In the genomic region with DNA sequence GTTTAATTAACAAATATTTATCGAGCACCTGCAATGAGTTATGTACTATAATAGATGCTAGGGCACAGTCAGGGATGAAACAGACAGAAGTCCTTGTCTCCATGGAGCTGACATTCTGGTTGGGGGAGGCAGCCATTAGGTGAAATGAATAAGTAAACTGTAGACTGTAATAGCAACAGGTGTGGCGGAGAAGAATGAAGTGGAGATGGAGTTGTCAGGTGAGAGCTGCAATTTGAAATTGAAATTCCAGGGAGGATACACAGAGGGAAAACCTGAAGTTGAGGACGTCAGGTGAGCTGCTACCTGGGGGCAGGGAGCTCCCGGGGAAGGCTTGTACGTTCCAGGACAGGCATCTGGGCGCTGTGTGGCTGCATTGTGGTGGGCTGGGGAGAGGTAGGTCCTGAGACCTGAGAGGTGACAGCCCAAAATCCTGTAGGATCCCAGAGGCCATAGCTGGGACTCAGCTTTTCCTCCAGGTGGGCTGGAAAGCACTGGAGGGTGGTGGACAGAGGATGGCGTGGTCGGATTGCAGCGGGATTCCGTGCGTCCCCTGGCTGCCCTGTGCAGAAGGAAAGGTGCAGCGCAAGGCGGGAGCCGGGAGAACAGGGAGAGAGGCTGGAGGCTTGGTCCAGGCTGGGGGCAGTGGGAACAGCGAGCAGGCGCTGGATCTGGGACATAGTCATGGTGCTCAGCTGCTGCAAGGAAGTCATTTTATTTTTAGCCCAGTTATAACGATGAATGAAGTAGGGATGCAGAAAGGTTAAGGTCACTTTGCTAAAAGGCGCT, we compare ENCODE assay signal across 2 cellular contexts.
TF ChIP-seq lines count a peak whose summit lies in the region.

No MANE protein-coding gene starts in this region.

TF ChIP-seq in GM23338, 12 proteins besides CTCF, POLR2A, EP300 and RAD21 (continues in another document):
- no peak for TF ChIP-seq EZH2 (IDR thresholded peaks at IDR 0.05; ENCODE audit: low read depth, unreplicated experiment)
- TF ChIP-seq POLR2AphosphoS5 (IDR thresholded peaks at IDR 0.05; ENCODE audit: low read depth), result no peak
- no peak for TF ChIP-seq STAT1 (IDR thresholded peaks at IDR 0.05; ENCODE audit: unreplicated experiment)
- TF ChIP-seq NANOG (IDR thresholded peaks at IDR 0.05; ENCODE audit: borderline replicate concordance), result no peak
- TF ChIP-seq, protein P1, sequence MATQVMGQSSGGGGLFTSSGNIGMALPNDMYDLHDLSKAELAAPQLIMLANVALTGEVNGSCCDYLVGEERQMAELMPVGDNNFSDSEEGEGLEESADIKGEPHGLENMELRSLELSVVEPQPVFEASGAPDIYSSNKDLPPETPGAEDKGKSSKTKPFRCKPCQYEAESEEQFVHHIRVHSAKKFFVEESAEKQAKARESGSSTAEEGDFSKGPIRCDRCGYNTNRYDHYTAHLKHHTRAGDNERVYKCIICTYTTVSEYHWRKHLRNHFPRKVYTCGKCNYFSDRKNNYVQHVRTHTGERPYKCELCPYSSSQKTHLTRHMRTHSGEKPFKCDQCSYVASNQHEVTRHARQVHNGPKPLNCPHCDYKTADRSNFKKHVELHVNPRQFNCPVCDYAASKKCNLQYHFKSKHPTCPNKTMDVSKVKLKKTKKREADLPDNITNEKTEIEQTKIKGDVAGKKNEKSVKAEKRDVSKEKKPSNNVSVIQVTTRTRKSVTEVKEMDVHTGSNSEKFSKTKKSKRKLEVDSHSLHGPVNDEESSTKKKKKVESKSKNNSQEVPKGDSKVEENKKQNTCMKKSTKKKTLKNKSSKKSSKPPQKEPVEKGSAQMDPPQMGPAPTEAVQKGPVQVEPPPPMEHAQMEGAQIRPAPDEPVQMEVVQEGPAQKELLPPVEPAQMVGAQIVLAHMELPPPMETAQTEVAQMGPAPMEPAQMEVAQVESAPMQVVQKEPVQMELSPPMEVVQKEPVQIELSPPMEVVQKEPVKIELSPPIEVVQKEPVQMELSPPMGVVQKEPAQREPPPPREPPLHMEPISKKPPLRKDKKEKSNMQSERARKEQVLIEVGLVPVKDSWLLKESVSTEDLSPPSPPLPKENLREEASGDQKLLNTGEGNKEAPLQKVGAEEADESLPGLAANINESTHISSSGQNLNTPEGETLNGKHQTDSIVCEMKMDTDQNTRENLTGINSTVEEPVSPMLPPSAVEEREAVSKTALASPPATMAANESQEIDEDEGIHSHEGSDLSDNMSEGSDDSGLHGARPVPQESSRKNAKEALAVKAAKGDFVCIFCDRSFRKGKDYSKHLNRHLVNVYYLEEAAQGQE (IDR thresholded peaks at IDR 0.05; ENCODE audit: unreplicated experiment), result no peak
- no peak for TF ChIP-seq ZNF331 (CRISPR knock-in tag; IDR thresholded peaks at IDR 0.05; ENCODE audit: low read depth)
- TF ChIP-seq JUNB (IDR thresholded peaks at IDR 0.05; ENCODE audit: unreplicated experiment), result no peak
- TF ChIP-seq, protein P2, sequence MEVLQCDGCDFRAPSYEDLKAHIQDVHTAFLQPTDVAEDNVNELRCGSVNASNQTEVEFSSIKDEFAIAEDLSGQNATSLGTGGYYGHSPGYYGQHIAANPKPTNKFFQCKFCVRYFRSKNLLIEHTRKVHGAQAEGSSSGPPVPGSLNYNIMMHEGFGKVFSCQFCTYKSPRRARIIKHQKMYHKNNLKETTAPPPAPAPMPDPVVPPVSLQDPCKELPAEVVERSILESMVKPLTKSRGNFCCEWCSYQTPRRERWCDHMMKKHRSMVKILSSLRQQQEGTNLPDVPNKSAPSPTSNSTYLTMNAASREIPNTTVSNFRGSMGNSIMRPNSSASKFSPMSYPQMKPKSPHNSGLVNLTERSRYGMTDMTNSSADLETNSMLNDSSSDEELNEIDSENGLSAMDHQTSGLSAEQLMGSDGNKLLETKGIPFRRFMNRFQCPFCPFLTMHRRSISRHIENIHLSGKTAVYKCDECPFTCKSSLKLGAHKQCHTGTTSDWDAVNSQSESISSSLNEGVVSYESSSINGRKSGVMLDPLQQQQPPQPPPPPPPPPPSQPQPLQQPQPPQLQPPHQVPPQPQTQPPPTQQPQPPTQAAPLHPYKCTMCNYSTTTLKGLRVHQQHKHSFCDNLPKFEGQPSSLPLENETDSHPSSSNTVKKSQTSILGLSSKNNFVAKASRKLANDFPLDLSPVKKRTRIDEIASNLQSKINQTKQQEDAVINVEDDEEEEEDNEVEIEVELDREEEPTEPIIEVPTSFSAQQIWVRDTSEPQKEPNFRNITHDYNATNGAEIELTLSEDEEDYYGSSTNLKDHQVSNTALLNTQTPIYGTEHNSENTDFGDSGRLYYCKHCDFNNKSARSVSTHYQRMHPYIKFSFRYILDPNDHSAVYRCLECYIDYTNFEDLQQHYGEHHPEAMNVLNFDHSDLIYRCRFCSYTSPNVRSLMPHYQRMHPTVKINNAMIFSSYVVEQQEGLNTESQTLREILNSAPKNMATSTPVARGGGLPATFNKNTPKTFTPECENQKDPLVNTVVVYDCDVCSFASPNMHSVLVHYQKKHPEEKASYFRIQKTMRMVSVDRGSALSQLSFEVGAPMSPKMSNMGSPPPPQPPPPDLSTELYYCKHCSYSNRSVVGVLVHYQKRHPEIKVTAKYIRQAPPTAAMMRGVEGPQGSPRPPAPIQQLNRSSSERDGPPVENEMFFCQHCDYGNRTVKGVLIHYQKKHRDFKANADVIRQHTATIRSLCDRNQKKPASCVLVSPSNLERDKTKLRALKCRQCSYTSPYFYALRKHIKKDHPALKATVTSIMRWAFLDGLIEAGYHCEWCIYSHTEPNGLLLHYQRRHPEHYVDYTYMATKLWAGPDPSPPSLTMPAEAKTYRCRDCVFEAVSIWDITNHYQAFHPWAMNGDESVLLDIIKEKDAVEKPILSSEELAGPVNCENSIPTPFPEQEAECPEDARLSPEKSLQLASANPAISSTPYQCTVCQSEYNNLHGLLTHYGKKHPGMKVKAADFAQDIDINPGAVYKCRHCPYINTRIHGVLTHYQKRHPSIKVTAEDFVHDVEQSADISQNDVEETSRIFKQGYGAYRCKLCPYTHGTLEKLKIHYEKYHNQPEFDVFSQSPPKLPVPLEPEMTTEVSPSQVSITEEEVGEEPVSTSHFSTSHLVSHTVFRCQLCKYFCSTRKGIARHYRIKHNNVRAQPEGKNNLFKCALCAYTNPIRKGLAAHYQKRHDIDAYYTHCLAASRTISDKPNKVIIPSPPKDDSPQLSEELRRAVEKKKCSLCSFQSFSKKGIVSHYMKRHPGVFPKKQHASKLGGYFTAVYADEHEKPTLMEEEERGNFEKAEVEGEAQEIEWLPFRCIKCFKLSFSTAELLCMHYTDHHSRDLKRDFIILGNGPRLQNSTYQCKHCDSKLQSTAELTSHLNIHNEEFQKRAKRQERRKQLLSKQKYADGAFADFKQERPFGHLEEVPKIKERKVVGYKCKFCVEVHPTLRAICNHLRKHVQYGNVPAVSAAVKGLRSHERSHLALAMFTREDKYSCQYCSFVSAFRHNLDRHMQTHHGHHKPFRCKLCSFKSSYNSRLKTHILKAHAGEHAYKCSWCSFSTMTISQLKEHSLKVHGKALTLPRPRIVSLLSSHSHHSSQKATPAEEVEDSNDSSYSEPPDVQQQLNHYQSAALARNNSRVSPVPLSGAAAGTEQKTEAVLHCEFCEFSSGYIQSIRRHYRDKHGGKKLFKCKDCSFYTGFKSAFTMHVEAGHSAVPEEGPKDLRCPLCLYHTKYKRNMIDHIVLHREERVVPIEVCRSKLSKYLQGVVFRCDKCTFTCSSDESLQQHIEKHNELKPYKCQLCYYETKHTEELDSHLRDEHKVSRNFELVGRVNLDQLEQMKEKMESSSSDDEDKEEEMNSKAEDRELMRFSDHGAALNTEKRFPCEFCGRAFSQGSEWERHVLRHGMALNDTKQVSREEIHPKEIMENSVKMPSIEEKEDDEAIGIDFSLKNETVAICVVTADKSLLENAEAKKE (CRISPR knock-in tag; IDR thresholded peaks at IDR 0.05), result no peak
- no peak for TF ChIP-seq CREB1 (CRISPR knock-in tag; IDR thresholded peaks at IDR 0.05; ENCODE audit: low read depth)

TF ChIP-seq in HepG2, 621 proteins besides CTCF, POLR2A, EP300 and RAD21:
- 0 out of 2 replicates have a peak, but pooled peaks have one; percentile 3 for TF ChIP-seq GABPB1 (CRISPR knock-in tag; IDR thresholded peaks at IDR 0.05)
- TF ChIP-seq TGIF2 (CRISPR knock-in tag; IDR thresholded peaks at IDR 0.05), result no peak
